ENCODE assay signal across 25 cellular contexts in the genomic region with DNA sequence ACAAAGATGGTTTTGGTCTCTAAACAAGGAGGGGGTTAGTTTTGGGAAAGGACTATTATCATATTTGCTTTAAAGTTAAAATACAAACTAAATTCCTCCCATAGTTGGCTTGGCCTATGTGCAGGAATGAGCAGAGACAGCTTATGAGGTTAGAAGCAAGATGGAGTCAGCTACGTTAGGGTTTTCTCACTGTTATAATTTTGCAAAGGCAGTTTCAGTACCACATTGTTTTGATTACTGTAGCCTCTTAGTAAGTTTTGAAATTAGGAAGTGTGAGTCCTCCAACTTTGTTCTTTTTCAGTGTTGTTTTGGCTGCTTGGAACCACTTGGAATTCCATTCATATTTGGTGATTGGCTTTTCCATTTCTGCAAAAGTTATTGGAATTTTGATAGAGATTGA.
"Had no signal": no experiment of that assay in that cellular context is flagged by ENCODE, and none has a peak within 500 bp of the region (broad histone marks: within the 10 kb centered on the region; RNA-seq: fewer than 3 reads in every experiment).

No MANE protein-coding gene starts in this region.

- H3K9me3 ChIP-seq: Peyer's patch, SK-N-SH had no signal

- H3K27me3 Mint-ChIP-seq: activated CD8-positive, alpha-beta T cell treated with anti-CD3 and anti-CD28 coated beads for 36 hours; activated naive CD4-positive, alpha-beta T cell treated with anti-CD3 and anti-CD28 coated beads, Interleukin-2, amount 50 U/mL, for 24 hours had no signal

- H3K4me3 Mint-ChIP-seq: activated CD8-positive, alpha-beta T cell treated with anti-CD3 and anti-CD28 coated beads for 36 hours; activated naive CD4-positive, alpha-beta T cell treated with anti-CD3 and anti-CD28 coated beads, Interleukin-2, amount 50 U/mL, for 24 hours; activated T-cell treated with anti-CD3 and anti-CD28 coated beads, Interleukin-2, amount 50 U/mL, for 4 hours had no signal

- H3K27me3 ChIP-seq: brain microvascular endothelial cell, cardiac muscle cell, Peyer's patch, SJCRH30 had no signal

- H3K4me2 ChIP-seq: SK-N-SH had no signal

- H3K36me3 ChIP-seq: brain microvascular endothelial cell, cardiac muscle cell, Peyer's patch had no signal

- H3K4me3 ChIP-seq: cardiac muscle cell, Peyer's patch, SJCRH30 had no signal

- H3K9ac ChIP-seq: SK-N-SH had no signal

- H3K27ac ChIP-seq: brain microvascular endothelial cell, cardiac muscle cell, Peyer's patch, RWPE1, SJCRH30, VCaP had no signal

- H3K9me3 Mint-ChIP-seq: activated naive CD4-positive, alpha-beta T cell treated with anti-CD3 and anti-CD28 coated beads, Interleukin-2, amount 50 U/mL, for 24 hours; activated T-cell treated with anti-CD3 and anti-CD28 coated beads, Interleukin-2, amount 50 U/mL, for 4 hours; activated T-helper 2 cell treated with anti-CD3 and anti-CD28 coated beads, Interferon-gamma antibody, Interleukin-2, Interleukin-4, amounts not matched to agents 10 μg/mL and 5 μg/mL and 100 μg/mL, durations not matched to agents 14 hours and 24 hours and 36 hours had no signal

- DNase-seq: activated CD4-positive, CD25-positive, alpha-beta regulatory T cell; activated CD8-positive, alpha-beta memory T cell treated with anti-CD3 and anti-CD28 coated beads, Interleukin-2, amount 50 U/mL, for 4 hours; activated gamma-delta T cell treated with Interleukin-2 at 50 U/mL for 16 hours; activated T-cell treated with anti-CD3 and anti-CD28 coated beads, Interleukin-2, amount 50 U/mL, for 4 hours; brain microvascular endothelial cell; cerebellar nuclear complex; NCI-H1092 treated with DMSO at 0.1 percent for 48 hours; NCI-H1436; NCI-H1694 treated with DMSO at 0.1 percent for 48 hours; NCI-H2029 treated with DMSO at 0.1 percent for 48 hours; NCI-H345; NCI-H510A; NCI-H526 treated with DMSO at 0.1 percent for 48 hours; NCI-H82; Peyer's patch; Right ventricle myocardium superior; SJCRH30; SK-N-SH had no signal

- H3K27ac Mint-ChIP-seq: activated naive CD4-positive, alpha-beta T cell treated with anti-CD3 and anti-CD28 coated beads, Interleukin-2, amount 50 U/mL, for 24 hours; activated T-helper 2 cell treated with anti-CD3 and anti-CD28 coated beads, Interferon-gamma antibody, Interleukin-2, Interleukin-4, amounts not matched to agents 10 μg/mL and 5 μg/mL and 100 μg/mL, durations not matched to agents 14 hours and 24 hours and 36 hours had no signal

- FAIRE-seq: colon had no signal
